23 cellular contexts compared by ENCODE assay signal in the genomic region with DNA sequence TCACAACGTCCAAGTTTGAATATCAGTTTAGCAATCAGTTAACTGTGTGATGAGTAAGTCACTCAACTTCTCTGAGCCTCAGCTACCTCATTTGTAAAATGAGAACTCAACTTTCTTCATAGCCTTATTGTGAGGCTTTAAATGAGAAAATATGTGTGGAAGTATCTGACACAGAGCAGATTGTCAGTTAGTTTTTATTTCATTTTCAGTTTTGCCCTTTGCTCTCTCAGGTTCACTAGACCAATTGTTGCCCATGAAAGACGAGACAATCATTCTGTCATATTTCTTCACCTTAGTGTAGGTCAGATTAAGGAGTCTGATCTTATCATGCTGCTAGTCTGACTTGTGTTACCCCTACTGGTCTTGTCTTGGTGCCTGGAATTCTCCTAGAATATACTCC.
A peak's percentile ranks its signal among the peaks of the same experiment; 100 is the strongest.
DNase-seq lines count a peak whose midpoint lies in the region; ATAC-seq and TF ChIP-seq lines count a peak whose summit lies in the region.
"Had no signal": no experiment of that assay in that cellular context is flagged by ENCODE, and none has a peak within 500 bp of the region (broad histone marks: within the 10 kb centered on the region; RNA-seq: fewer than 3 reads in every experiment).

No MANE protein-coding gene starts in this region.

- no peaks in the 10 kb centered on the region for H3K4me1 ChIP-seq in thyroid gland
- H3K4me1 ChIP-seq: BLaER1 treated with 17β-estradiol and CSF1 and Interleukin-3, amounts not matched to agents 10 nM and 100 nM had no signal

- no peak for TF ChIP-seq CTCF in Calu3 (IDR thresholded peaks at IDR 0.05; ENCODE audit: unreplicated experiment)
- TF ChIP-seq CTCF in chondrocyte (IDR thresholded peaks at IDR 0.05) = no peak
- TF ChIP-seq CTCF in thyroid gland (IDR thresholded peaks at IDR 0.05) = no peak

- H3K27ac ChIP-seq in thyroid gland = no peak overlapping the region
- H3K27ac ChIP-seq: BLaER1 treated with 17β-estradiol and CSF1 and Interleukin-3, amounts not matched to agents 10 nM and 100 nM had no signal

- H3K27me3 Mint-ChIP-seq in Calu3 (ENCODE audit: unreplicated experiment) (no peaks in the 10 kb centered on the region), chondrocyte (ENCODE audit: low read depth) (peaks cover 9% of the 10 kb centered on the region)
- H3K27me3 Mint-ChIP-seq: activated CD8-positive, alpha-beta memory T cell treated with anti-CD3 and anti-CD28 coated beads, Interleukin-2, amount 10 ng/mL, durations not matched to agents 7 days and 5 days; stimulated activated naive CD8-positive, alpha-beta T cell treated with anti-CD3 and anti-CD28 coated beads, Interleukin-15, amount 100 ng/mL, for 72 hours had no signal

- H3K4me3 ChIP-seq in thyroid gland (replicated peaks in 1 of 3) = no peak overlapping the region
- H3K4me3 ChIP-seq: BLaER1 treated with 17β-estradiol and CSF1 and Interleukin-3, amounts not matched to agents 10 nM and 100 nM had no signal

- no peak for DNase-seq in Calu3
- no peak for DNase-seq in activated CD8-positive, alpha-beta memory T cell treated with anti-CD3 and anti-CD28 coated beads for 24 hours
- DNase-seq in chondrocyte (ENCODE audit: low spot score) = no peak
- DNase-seq in thyroid gland = no peak
- no peak for DNase-seq in SKM-1 (lab: John Stamatoyannopoulos, UW; ENCODE audit: unreplicated experiment)
- DNase-seq: 8988T; activated CD4-positive, CD25-positive, alpha-beta regulatory T cell treated with anti-CD3 and anti-CD28 coated beads, Interleukin-2, amount 50 U/mL, for 72 hours; activated CD8-positive, alpha-beta memory T cell treated with anti-CD3 and anti-CD28 coated beads, Interleukin-2, amount 10 ng/mL, durations not matched to agents 7 days and 5 days; activated gamma-delta T cell; cerebellar nuclear complex; GOT3; hippocampal formation; kidney glomerular epithelial cell; NCI-H146; SHP77 treated with DMSO at 0.1 percent for 48 hours; stimulated activated CD4-positive, alpha-beta T cell treated with anti-CD3 and anti-CD28 coated beads, Interleukin-15, amount 100 ng/mL, for 24 hours; stimulated activated naive CD8-positive, alpha-beta T cell treated with anti-CD3 and anti-CD28 coated beads, Interleukin-15, amount 100 ng/mL, for 72 hours had no signal

- H3K9me3 Mint-ChIP-seq in Calu3 (ENCODE audit: low read depth, unreplicated experiment) (no peaks in the 10 kb centered on the region), chondrocyte (ENCODE audit: low read depth) (no peaks in the 10 kb centered on the region)
- H3K9me3 Mint-ChIP-seq: mesothelial cell of epicardium; stimulated activated naive CD8-positive, alpha-beta T cell treated with anti-CD3 and anti-CD28 coated beads, Interleukin-15, amount 100 ng/mL, for 72 hours; T-helper 2 cell treated with Interferon-gamma antibody and Interleukin-4, amounts not matched to agents 5 μg/mL and 100 μg/mL, for 36 hours had no signal

- H3K27ac Mint-ChIP-seq in Calu3 (ENCODE audit: unreplicated experiment) (peak overlapping the region; percentile 94), chondrocyte (ENCODE audit: unreplicated experiment) (no peak overlapping the region)
- H3K27ac Mint-ChIP-seq: activated CD8-positive, alpha-beta memory T cell treated with anti-CD3 and anti-CD28 coated beads, Interleukin-2, amount 10 ng/mL, durations not matched to agents 7 days and 5 days; mesothelial cell of epicardium; stimulated activated naive CD8-positive, alpha-beta T cell treated with anti-CD3 and anti-CD28 coated beads, Interleukin-15, amount 100 ng/mL, for 72 hours; T-helper 2 cell treated with Interferon-gamma antibody and Interleukin-4, amounts not matched to agents 5 μg/mL and 100 μg/mL, for 36 hours had no signal

- intact Hi-C loops in Calu3 (cut with micrococcal nuclease; ENCODE audit: unreplicated experiment) = no loop called here
- intact Hi-C loops in thyroid gland (cut with DNase I) = no loop called here

- H3K36me3 ChIP-seq in thyroid gland = no peaks in the 10 kb centered on the region
- H3K36me3 ChIP-seq: BLaER1 treated with 17β-estradiol and CSF1 and Interleukin-3, amounts not matched to agents 10 nM and 100 nM had no signal

- H3K4me1 Mint-ChIP-seq in Calu3 (ENCODE audit: low read depth, unreplicated experiment) = peaks cover 42% of the 10 kb centered on the region
- H3K4me1 Mint-ChIP-seq in chondrocyte (ENCODE audit: low read depth) = peaks cover 15% of the 10 kb centered on the region
- H3K4me1 Mint-ChIP-seq: activated CD8-positive, alpha-beta memory T cell treated with anti-CD3 and anti-CD28 coated beads, Interleukin-2, amount 10 ng/mL, durations not matched to agents 7 days and 5 days; stimulated activated naive CD8-positive, alpha-beta T cell treated with anti-CD3 and anti-CD28 coated beads, Interleukin-15, amount 100 ng/mL, for 72 hours had no signal

- TF ChIP-seq POLR2A in thyroid gland (IDR thresholded peaks at IDR 0.05) = no peak

- no TSS peak for BruUV-seq in Calu3 (replicated peaks; lab: Mats Ljungman, UMichigan)

- no peaks in the 10 kb centered on the region for H3K36me3 Mint-ChIP-seq in Calu3 (ENCODE audit: insufficient read depth, unreplicated experiment)
- no peaks in the 10 kb centered on the region for H3K36me3 Mint-ChIP-seq in chondrocyte (ENCODE audit: low read depth)
- H3K36me3 Mint-ChIP-seq: activated CD8-positive, alpha-beta memory T cell treated with anti-CD3 and anti-CD28 coated beads, Interleukin-2, amount 10 ng/mL, durations not matched to agents 7 days and 5 days; mesothelial cell of epicardium had no signal

- 57 to 61% methylated on average over 2 of the region's 2 CpGs for WGBS in thyroid gland, 2 donors

- no peaks in the 10 kb centered on the region for H3K9me3 ChIP-seq in thyroid gland
- H3K9me3 ChIP-seq: BLaER1 treated with 17β-estradiol and CSF1 and Interleukin-3, amounts not matched to agents 10 nM and 100 nM had no signal

- H3K4me3 Mint-ChIP-seq in Calu3 (ENCODE audit: low read depth, unreplicated experiment) (no peak overlapping the region), chondrocyte (ENCODE audit: unreplicated experiment) (no peak overlapping the region)
- H3K4me3 Mint-ChIP-seq: activated CD8-positive, alpha-beta memory T cell treated with anti-CD3 and anti-CD28 coated beads, Interleukin-2, amount 10 ng/mL, durations not matched to agents 7 days and 5 days; mesothelial cell of epicardium; stimulated activated naive CD8-positive, alpha-beta T cell treated with anti-CD3 and anti-CD28 coated beads, Interleukin-15, amount 100 ng/mL, for 72 hours; T-helper 2 cell treated with Interferon-gamma antibody and Interleukin-4, amounts not matched to agents 5 μg/mL and 100 μg/mL, for 36 hours had no signal

- ATAC-seq in GM19035 (IDR thresholded peaks at IDR 0.05; ENCODE audit: unreplicated experiment) = peak; percentile 76
- ATAC-seq in HG02588 (IDR thresholded peaks at IDR 0.05; ENCODE audit: unreplicated experiment) = peak; percentile 79
- ATAC-seq in HG03342 (IDR thresholded peaks at IDR 0.05; ENCODE audit: unreplicated experiment) = peak; percentile 67
- ATAC-seq: activated CD8-positive, alpha-beta memory T cell treated with anti-CD3 and anti-CD28 coated beads, Interleukin-2, amount 10 ng/mL, durations not matched to agents 7 days and 5 days; stimulated activated naive CD8-positive, alpha-beta T cell treated with anti-CD3 and anti-CD28 coated beads, Interleukin-15, amount 100 ng/mL, for 72 hours had no signal

- CTCF ChIA-PET in Calu3 (lab: Charles Lee) = no interaction called here

- no peaks in the 10 kb centered on the region for H3K27me3 ChIP-seq in thyroid gland
- H3K27me3 ChIP-seq: BLaER1 treated with 17β-estradiol and CSF1 and Interleukin-3, amounts not matched to agents 10 nM and 100 nM had no signal
